ENCODE assay signal across 1 cellular context in the genomic region with DNA sequence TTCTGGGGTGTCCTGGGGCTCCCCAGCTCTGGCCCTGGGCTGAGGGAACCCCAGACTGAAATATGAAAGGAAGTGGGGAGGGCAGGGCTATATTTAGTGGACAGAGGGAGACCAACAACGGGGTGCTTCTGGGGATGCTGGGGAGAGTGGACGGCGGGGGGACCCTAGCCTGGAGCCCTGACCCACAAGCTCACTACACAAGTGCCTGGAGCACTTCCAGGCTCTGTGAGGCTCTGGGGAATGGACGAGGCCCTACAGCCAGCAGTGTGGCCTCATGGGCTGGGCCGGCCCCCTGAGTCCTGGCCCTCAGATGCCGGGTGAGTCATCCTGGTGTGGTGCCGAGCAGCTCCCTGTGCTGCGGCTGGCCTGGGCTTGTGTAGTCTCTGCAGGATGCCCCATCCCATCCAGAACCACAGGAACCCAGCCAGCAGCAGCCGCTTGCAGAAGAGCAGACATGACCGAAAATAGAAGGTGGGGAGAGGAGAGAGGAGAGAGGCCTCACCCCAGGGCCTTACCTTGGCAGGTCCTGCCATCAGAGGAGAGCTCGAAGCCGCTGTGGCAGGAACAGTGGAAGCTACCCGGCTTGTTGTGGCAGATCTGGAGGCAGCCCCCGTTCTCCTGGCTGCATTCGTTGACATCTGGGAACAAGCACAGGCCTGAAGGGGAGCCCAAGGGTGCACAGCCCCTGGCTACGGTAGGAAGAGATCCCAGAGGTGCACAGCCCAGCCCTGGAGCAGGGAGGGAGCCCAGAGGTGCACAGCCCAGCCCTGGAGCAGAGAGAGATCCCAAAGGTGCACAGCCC.
TF ChIP-seq lines count a peak whose summit lies in the region.

No MANE protein-coding gene starts in this region.

TF ChIP-seq in HEK293, 187 proteins besides CTCF, POLR2A, EP300 and RAD21 (continued from another document and continues in another):
- TF ChIP-seq PRDM2 (tag by site-specific recombination; IDR thresholded peaks at IDR 0.05; ENCODE audit: borderline replicate concordance): no peak
- no peak for TF ChIP-seq ZNF157 (tag by site-specific recombination; IDR thresholded peaks at IDR 0.05)
- no peak for TF ChIP-seq ZNF639 (tag by site-specific recombination; IDR thresholded peaks at IDR 0.05)
- TF ChIP-seq SP7 (tag by site-specific recombination; IDR thresholded peaks at IDR 0.05): peak; percentile 55; the same call in 1 of the 2 replicates
- no peak for TF ChIP-seq ZNF629 (tag by site-specific recombination; IDR thresholded peaks at IDR 0.05)
- TF ChIP-seq, protein P1, sequence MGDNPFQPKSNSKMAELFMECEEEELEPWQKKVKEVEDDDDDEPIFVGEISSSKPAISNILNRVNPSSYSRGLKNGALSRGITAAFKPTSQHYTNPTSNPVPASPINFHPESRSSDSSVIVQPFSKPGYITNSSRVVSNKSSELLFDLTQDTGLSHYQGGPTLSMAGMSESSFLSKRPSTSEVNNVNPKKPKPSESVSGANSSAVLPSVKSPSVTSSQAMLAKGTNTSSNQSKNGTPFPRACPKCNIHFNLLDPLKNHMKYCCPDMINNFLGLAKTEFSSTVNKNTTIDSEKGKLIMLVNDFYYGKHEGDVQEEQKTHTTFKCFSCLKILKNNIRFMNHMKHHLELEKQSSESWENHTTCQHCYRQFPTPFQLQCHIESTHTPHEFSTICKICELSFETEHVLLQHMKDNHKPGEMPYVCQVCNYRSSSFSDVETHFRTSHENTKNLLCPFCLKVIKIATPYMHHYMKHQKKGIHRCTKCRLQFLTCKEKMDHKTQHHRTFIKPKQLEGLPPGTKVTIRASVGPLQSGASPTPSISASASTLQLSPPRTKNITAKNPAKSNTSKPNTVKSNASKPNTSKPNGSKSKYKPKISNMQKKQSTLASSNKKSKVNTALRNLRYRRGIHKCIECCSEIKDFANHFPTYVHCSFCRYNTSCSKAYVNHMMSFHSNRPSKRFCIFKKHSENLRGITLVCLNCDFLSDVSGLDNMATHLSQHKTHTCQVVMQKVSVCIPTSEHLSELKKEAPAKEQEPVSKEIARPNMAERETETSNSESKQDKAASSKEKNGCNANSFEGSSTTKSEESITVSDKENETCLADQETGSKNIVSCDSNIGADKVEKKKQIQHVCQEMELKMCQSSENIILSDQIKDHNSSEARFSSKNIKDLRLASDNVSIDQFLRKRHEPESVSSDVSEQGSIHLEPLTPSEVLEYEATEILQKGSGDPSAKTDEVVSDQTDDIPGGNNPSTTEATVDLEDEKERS (tag by site-specific recombination; IDR thresholded peaks at IDR 0.05): no peak
- TF ChIP-seq ZNF16 (tag by site-specific recombination; IDR thresholded peaks at IDR 0.05; ENCODE audit: low read depth): no peak
- TF ChIP-seq, protein P2, sequence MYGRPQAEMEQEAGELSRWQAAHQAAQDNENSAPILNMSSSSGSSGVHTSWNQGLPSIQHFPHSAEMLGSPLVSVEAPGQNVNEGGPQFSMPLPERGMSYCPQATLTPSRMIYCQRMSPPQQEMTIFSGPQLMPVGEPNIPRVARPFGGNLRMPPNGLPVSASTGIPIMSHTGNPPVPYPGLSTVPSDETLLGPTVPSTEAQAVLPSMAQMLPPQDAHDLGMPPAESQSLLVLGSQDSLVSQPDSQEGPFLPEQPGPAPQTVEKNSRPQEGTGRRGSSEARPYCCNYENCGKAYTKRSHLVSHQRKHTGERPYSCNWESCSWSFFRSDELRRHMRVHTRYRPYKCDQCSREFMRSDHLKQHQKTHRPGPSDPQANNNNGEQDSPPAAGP (tag by site-specific recombination; IDR thresholded peaks at IDR 0.05): no peak
- no peak for TF ChIP-seq ZSCAN5A (tag by site-specific recombination; IDR thresholded peaks at IDR 0.05)
- no peak for TF ChIP-seq ATF2 (tag by site-specific recombination; IDR thresholded peaks at IDR 0.05; ENCODE audit: low read depth)
- no peak for TF ChIP-seq ZBTB1 (tag by site-specific recombination; IDR thresholded peaks at IDR 0.05)
- TF ChIP-seq ZNF394 (tag by site-specific recombination; IDR thresholded peaks at IDR 0.05; ENCODE audit: borderline replicate concordance): no peak
- TF ChIP-seq, protein P3, sequence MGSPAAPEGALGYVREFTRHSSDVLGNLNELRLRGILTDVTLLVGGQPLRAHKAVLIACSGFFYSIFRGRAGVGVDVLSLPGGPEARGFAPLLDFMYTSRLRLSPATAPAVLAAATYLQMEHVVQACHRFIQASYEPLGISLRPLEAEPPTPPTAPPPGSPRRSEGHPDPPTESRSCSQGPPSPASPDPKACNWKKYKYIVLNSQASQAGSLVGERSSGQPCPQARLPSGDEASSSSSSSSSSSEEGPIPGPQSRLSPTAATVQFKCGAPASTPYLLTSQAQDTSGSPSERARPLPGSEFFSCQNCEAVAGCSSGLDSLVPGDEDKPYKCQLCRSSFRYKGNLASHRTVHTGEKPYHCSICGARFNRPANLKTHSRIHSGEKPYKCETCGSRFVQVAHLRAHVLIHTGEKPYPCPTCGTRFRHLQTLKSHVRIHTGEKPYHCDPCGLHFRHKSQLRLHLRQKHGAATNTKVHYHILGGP (tag by site-specific recombination; IDR thresholded peaks at IDR 0.05): no peak
- no peak for TF ChIP-seq ZNF37A (tag by site-specific recombination; IDR thresholded peaks at IDR 0.05)
- no peak for TF ChIP-seq ZNF549 (tag by site-specific recombination; IDR thresholded peaks at IDR 0.05)
- TF ChIP-seq ZNF645 (tag by site-specific recombination; IDR thresholded peaks at IDR 0.05): no peak
- TF ChIP-seq, protein P4, sequence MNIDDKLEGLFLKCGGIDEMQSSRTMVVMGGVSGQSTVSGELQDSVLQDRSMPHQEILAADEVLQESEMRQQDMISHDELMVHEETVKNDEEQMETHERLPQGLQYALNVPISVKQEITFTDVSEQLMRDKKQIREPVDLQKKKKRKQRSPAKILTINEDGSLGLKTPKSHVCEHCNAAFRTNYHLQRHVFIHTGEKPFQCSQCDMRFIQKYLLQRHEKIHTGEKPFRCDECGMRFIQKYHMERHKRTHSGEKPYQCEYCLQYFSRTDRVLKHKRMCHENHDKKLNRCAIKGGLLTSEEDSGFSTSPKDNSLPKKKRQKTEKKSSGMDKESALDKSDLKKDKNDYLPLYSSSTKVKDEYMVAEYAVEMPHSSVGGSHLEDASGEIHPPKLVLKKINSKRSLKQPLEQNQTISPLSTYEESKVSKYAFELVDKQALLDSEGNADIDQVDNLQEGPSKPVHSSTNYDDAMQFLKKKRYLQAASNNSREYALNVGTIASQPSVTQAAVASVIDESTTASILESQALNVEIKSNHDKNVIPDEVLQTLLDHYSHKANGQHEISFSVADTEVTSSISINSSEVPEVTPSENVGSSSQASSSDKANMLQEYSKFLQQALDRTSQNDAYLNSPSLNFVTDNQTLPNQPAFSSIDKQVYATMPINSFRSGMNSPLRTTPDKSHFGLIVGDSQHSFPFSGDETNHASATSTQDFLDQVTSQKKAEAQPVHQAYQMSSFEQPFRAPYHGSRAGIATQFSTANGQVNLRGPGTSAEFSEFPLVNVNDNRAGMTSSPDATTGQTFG (tag by site-specific recombination; IDR thresholded peaks at IDR 0.05; ENCODE audit: borderline replicate concordance): no peak
- no peak for TF ChIP-seq ZNF26 (tag by site-specific recombination; IDR thresholded peaks at IDR 0.05)
- TF ChIP-seq IKZF3 (tag by site-specific recombination; IDR thresholded peaks at IDR 0.05): peak; percentile 65
- no peak for TF ChIP-seq ZNF391 (tag by site-specific recombination; IDR thresholded peaks at IDR 0.05; ENCODE audit: borderline replicate concordance, low read depth)
- TF ChIP-seq ZNF626 (tag by site-specific recombination; IDR thresholded peaks at IDR 0.05): no peak
- no peak for TF ChIP-seq ZNF654 (tag by site-specific recombination; IDR thresholded peaks at IDR 0.05; ENCODE audit: low read depth)
- TF ChIP-seq, protein P5, sequence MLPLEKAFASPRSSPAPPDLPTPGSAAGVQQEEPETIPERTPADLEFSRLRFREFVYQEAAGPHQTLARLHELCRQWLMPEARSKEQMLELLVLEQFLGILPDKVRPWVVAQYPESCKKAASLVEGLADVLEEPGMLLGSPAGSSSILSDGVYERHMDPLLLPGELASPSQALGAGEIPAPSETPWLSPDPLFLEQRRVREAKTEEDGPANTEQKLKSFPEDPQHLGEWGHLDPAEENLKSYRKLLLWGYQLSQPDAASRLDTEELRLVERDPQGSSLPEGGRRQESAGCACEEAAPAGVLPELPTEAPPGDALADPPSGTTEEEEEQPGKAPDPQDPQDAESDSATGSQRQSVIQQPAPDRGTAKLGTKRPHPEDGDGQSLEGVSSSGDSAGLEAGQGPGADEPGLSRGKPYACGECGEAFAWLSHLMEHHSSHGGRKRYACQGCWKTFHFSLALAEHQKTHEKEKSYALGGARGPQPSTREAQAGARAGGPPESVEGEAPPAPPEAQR (tag by site-specific recombination; IDR thresholded peaks at IDR 0.05): no peak
- no peak for TF ChIP-seq ZNF624 (tag by site-specific recombination; IDR thresholded peaks at IDR 0.05)
